In the genomic region with DNA sequence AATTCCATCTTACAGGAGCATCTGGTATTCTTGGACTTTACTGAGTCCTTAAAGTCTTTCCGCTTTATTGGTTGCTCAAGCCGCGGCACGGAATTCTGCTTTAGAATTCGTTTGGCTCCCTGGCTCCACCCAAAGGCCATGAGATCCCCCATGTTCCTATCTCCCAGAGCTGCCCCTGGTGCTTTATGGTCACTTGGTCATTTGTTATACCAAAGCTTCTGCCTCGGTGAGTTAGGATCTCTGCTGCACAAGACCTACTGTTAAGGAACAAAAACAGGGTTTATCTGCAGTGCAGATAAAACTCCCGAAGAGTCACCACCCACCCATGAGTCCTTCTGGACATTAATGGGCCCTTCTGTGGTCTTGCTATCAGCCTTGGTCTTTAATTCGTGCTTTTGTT, we compare ENCODE assay signal across 18 cellular contexts.
"Had no signal": no experiment of that assay in that cellular context is flagged by ENCODE, and none has a peak within 500 bp of the region (broad histone marks: within the 10 kb centered on the region; RNA-seq: fewer than 3 reads in every experiment).

No MANE protein-coding gene starts in this region.

- H3K36me3 Mint-ChIP-seq: naive B cell; stimulated activated naive B cell treated with anti-CD40 and anti-IgM and Interleukin-4, amounts not matched to agents 10 μg/mL and 1 μg/mL and 100 μg/mL, for 72 hours had no signal

- H3K4me3 Mint-ChIP-seq: endodermal cell, type B pancreatic cell had no signal

- H3K27ac Mint-ChIP-seq: endodermal cell, type B pancreatic cell had no signal

- FAIRE-seq: endothelial cell of umbilical vein, urothelium cell line had no signal

- H3K9me3 Mint-ChIP-seq: endodermal cell, type B pancreatic cell had no signal

- H3K27me3 ChIP-seq: neutrophil, right lobe of liver, spleen had no signal

- DNase-seq: effector CD4-positive, alpha-beta T cell; endodermal cell; foreskin keratinocyte; head of caudate nucleus; hippocampal formation; mesendoderm; naive B cell; psoas muscle; retina; right lobe of liver; spleen; stimulated activated CD4-positive, alpha-beta T cell treated with anti-CD3 and anti-CD28 coated beads, Interleukin-4, amount 100 ng/mL, for 24 hours; stimulated activated naive B cell treated with anti-CD40 and anti-IgM and Interleukin-4, amounts not matched to agents 10 μg/mL and 1 μg/mL and 100 μg/mL, for 72 hours had no signal

- H3K27ac ChIP-seq: coronary artery, foreskin keratinocyte, neutrophil, psoas muscle, right lobe of liver had no signal

- H3K9me3 ChIP-seq: neutrophil, psoas muscle, right lobe of liver, spleen had no signal

- H3K4me3 ChIP-seq: coronary artery, psoas muscle, right lobe of liver, spleen had no signal

- H3K36me3 ChIP-seq: neutrophil, right lobe of liver had no signal

- ATAC-seq: foreskin keratinocyte, psoas muscle, right lobe of liver had no signal

- H3K27me3 Mint-ChIP-seq: naive B cell; stimulated activated naive B cell treated with anti-CD40 and anti-IgM and Interleukin-4, amounts not matched to agents 10 μg/mL and 1 μg/mL and 100 μg/mL, for 72 hours; type B pancreatic cell had no signal

- H3K4me1 ChIP-seq: foreskin keratinocyte, psoas muscle had no signal
